ENCODE assay signal across 1 cellular context in genomic region chr6:16269442-16270070, GRCh38. TPM values are rescaled to one million over a fixed set of nuclear protein-coding genes. Genes with fewer than 3 reads are reported as not detected.
"Had no signal": no experiment of that assay in that cellular context is flagged by ENCODE, and none has a peak within 500 bp of the region (broad histone marks: within the 10 kb centered on the region; RNA-seq: fewer than 3 reads in every experiment).

No MANE protein-coding gene starts in this region.

RNA-seq across cellular contexts. Expression of gene GMPR, which starts 31.2 kb away (rescaled TPM):
- total RNA-seq: OCI-LY7 had no signal
